ENCODE assay signal across 2 cellular contexts in genomic region chr18:80009661-80010550, GRCh38.
TF ChIP-seq lines count a peak whose summit lies in the region.

No MANE protein-coding gene starts in this region.

TF ChIP-seq in A549, 52 proteins besides CTCF, POLR2A, EP300 and RAD21:
- peak; percentile 72 for TF ChIP-seq MAFK (IDR thresholded peaks at IDR 0.05; ENCODE audit: partially characterized antibody)
- TF ChIP-seq JUNB (IDR thresholded peaks at IDR 0.05) = 0 out of 2 replicates have a peak, but pooled peaks have one; percentile 21
- TF ChIP-seq USF2 (IDR thresholded peaks at IDR 0.05) = peak; percentile 79
- peak; percentile 67 for TF ChIP-seq MAX (IDR thresholded peaks at IDR 0.05)
- TF ChIP-seq FOSL2 (IDR thresholded peaks at IDR 0.05) = no peak
- TF ChIP-seq FOSL2 (CRISPR knock-in tag; IDR thresholded peaks at IDR 0.05) = peak; percentile 56; the same call in 1 of the 2 replicates
- no peak for TF ChIP-seq KDM5A (IDR thresholded peaks at IDR 0.05)
- TF ChIP-seq HES2 (IDR thresholded peaks at IDR 0.05) = no peak
- TF ChIP-seq BHLHE40 (IDR thresholded peaks at IDR 0.05; ENCODE audit: low read depth, low read length) = no peak

TF ChIP-seq in endothelial cell of umbilical vein, 7 proteins besides CTCF, POLR2A, EP300 and RAD21:
- TF ChIP-seq JUN (IDR thresholded peaks at IDR 0.05; ENCODE audit: borderline replicate concordance, insufficient read depth, insufficient read length, low read depth) (no peak), MAX (IDR thresholded peaks at IDR 0.05; ENCODE audit: insufficient read depth, insufficient read length) (no peak), FOS (IDR thresholded peaks at IDR 0.05; ENCODE audit: borderline replicate concordance, insufficient read depth, low read length) (no peak), MYC (IDR thresholded peaks at IDR 0.05; ENCODE audit: low read depth, low read length) (no peak), GATA2 (IDR thresholded peaks at IDR 0.05; ENCODE audit: insufficient read depth, insufficient read length, low read depth, low read length) (no peak), POLR2AphosphoS5 (IDR thresholded peaks at IDR 0.05; ENCODE audit: insufficient read depth, low read depth, low read length) (no peak), EZH2 (IDR thresholded peaks at IDR 0.05; ENCODE audit: borderline replicate concordance, low read depth, low read length, severe bottlenecking) (no peak)
